Comparison of ENCODE assay signal across 8 cellular contexts in the genomic region with DNA sequence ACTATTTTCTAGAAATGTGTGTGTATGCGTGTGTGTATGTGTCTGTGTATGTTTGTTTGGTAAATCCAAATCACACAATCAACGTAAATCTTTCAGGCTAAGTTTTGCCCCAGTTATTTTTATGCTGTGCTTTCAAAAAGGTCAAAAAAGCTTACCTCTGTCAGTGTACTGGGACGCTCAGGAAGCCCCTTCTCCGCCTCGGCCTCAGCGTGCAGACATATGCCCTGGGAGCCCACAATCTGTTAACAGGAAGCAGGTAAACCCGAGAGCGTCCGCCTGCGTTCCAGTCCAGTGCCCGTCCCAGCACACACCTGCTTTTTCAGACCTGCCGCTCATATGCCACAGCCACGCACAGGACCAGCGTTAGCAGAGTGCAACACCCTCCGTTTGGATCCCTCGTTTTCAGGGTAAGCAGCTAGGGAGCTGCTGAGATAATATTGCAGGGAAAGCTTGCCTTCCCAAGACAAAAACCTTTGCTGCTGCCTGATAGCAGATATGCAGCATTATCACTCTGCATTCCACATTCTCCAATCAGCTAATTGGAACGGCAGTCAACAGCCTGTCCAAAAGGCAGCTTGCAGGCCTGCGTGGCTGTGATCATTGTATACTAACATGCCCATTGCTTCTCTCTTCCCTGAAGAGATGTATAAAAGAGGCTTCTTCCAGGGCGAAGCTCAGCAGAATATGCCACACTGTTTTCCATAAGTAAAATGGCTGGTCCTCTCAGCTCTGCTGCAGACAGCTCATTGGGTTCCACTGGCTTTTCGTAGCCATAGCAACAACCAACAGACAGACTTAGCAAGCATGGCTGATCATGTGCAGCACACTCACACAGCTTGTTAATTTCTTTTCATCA. TPM values are rescaled to one million over a fixed set of nuclear protein-coding genes. Genes with fewer than 3 reads are reported as not detected.
DNase-seq lines count a peak whose midpoint lies in the region; ATAC-seq, FAIRE-seq and TF ChIP-seq lines count a peak whose summit lies in the region.

A gene with protein sequence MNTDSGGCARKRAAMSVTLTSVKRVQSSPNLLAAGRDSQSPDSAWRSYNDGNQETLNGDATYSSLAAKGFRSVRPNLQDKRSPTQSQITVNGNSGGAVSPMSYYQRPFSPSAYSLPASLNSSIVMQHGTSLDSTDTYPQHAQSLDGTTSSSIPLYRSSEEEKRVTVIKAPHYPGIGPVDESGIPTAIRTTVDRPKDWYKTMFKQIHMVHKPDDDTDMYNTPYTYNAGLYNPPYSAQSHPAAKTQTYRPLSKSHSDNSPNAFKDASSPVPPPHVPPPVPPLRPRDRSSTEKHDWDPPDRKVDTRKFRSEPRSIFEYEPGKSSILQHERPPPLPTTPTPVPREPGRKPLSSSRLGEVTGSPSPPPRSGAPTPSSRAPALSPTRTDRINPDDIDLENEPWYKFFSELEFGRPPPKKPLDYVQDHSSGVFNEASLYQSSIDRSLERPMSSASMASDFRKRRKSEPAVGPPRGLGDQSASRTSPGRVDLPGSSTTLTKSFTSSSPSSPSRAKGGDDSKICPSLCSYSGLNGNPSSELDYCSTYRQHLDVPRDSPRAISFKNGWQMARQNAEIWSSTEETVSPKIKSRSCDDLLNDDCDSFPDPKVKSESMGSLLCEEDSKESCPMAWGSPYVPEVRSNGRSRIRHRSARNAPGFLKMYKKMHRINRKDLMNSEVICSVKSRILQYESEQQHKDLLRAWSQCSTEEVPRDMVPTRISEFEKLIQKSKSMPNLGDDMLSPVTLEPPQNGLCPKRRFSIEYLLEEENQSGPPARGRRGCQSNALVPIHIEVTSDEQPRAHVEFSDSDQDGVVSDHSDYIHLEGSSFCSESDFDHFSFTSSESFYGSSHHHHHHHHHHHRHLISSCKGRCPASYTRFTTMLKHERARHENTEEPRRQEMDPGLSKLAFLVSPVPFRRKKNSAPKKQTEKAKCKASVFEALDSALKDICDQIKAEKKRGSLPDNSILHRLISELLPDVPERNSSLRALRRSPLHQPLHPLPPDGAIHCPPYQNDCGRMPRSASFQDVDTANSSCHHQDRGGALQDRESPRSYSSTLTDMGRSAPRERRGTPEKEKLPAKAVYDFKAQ (N-terminal part only) (minus strand): TSS at position 686 of the 856 bp plus-strand sequence. CDS start 121,623 bp downstream, outside the sequence.

- peak within 1 kb of the TSS; percentile 88 to 98 (median 92) for H3K4me3 Mint-ChIP-seq in brain

- peak within 1 kb of the TSS; percentile 41 for H3K4me3 ChIP-seq in smooth muscle cell

- no peaks in the 10 kb centered on the region for H3F3A ChIP-seq in smooth muscle cell (ENCODE audit: low read depth)

- TF ChIP-seq CTCF in brain (conservative IDR thresholded peaks at IDR 0.05) (no peak), smooth muscle cell (IDR thresholded peaks at IDR 0.05; ENCODE audit: borderline replicate concordance, insufficient read depth, poor library complexity, severe bottlenecking) (no peak)

- peaks cover 64% of the 10 kb centered on the region for H3K4me1 Mint-ChIP-seq in brain

- no peak within 1 kb of the TSS for H3K9ac ChIP-seq in smooth muscle cell (ENCODE audit: low read depth)

- peak; percentile 60 for DNase-seq in NCI-H2029 treated with DMSO at 0.1 percent for 48 hours (lab: John Stamatoyannopoulos, UW)
- no peak for DNase-seq in smooth muscle cell (lab: John Stamatoyannopoulos, UW; ENCODE audit: unreplicated experiment)
- DNase-seq in activated CD8-positive, alpha-beta memory T cell treated with anti-CD3 and anti-CD28 coated beads for 24 hours, result no peak
- DNase-seq in activated T-cell treated with anti-CD3 and anti-CD28 coated beads, Interleukin-2, amount 50 U/mL, for 1 hour, result no peak

- no peak within 1 kb of the TSS for H3K27ac ChIP-seq in smooth muscle cell (ENCODE audit: low read depth)

- peaks cover 1% of the 10 kb centered on the region for H3K36me3 Mint-ChIP-seq in brain

- peaks cover 0 to under 1% (median 0%) of the 10 kb centered on the region in 5 experiments for H3K9me3 Mint-ChIP-seq in brain

- H3K4me1 ChIP-seq in smooth muscle cell (ENCODE audit: low read depth), result peaks cover 21% of the 10 kb centered on the region

- H3K9me3 ChIP-seq in smooth muscle cell (replicated peaks; ENCODE audit: low read depth), result no peaks in the 10 kb centered on the region

- no peaks in the 10 kb centered on the region for H3K27me3 ChIP-seq in smooth muscle cell (ENCODE audit: low read depth)

- H3K36me3 ChIP-seq in smooth muscle cell (ENCODE audit: low read depth), result no peaks in the 10 kb centered on the region

- WGBS in smooth muscle cell (ENCODE audit: low lambda C conversion rate), result 74% methylated on average over 20 of the region's 20 CpGs

- H3K4me2 ChIP-seq in smooth muscle cell, result peak within 1 kb of the TSS; percentile 26

- no peaks in the 10 kb centered on the region for H4K20me1 ChIP-seq in smooth muscle cell (ENCODE audit: low read depth)

- peaks cover 4% of the 10 kb centered on the region for H3K27me3 Mint-ChIP-seq in brain

- H3K79me2 ChIP-seq in smooth muscle cell (ENCODE audit: low read depth), result no peaks in the 10 kb centered on the region

- peak within 1 kb of the TSS; percentile 36 for H2AFZ ChIP-seq in smooth muscle cell (ENCODE audit: low read depth)

- FAIRE-seq in islet of Langerhans (lab: Jason Lieb, UNC), result peak; percentile 94

- peak; percentile 82 for ATAC-seq in GM18517 (IDR thresholded peaks at IDR 0.05; ENCODE audit: unreplicated experiment)
- peak; percentile 89 for ATAC-seq in HG02798 (IDR thresholded peaks at IDR 0.05; ENCODE audit: poor library complexity, unreplicated experiment)

- H3K27ac Mint-ChIP-seq in brain, result peak within 1 kb of the TSS; percentile 96 to 99 (median 98)

RNA-seq across cellular contexts. Expression of the gene that starts here (rescaled TPM):
- polyA plus RNA-seq in brain (ENCODE audit: insufficient read depth, low read depth, low replicate concordance) (7.2 TPM), smooth muscle cell (5.5 and 9.0 TPM in 2 replicates)
- total RNA-seq in smooth muscle cell, result 5.9 and 36.6 TPM in 2 replicates
